In genomic region chr1:86976664-86977063, GRCh38 we compare ENCODE assay signal across 18 cellular contexts.
DNase-seq lines count a peak whose midpoint lies in the region; ATAC-seq, FAIRE-seq and TF ChIP-seq lines count a peak whose summit lies in the region.
"Had no signal": no experiment of that assay in that cellular context is flagged by ENCODE, and none has a peak within 500 bp of the region (broad histone marks: within the 10 kb centered on the region; RNA-seq: fewer than 3 reads in every experiment).

No MANE protein-coding gene starts in this region.

- FAIRE-seq in HepG2 (lab: Jason Lieb, UNC), result no peak
- FAIRE-seq: A549, GM19239, H1 had no signal

- TF ChIP-seq RAD21 in HepG2 (CRISPR knock-in tag; IDR thresholded peaks at IDR 0.05), result no peak

- no peak for TF ChIP-seq CTCF in HepG2 (CRISPR knock-in tag; IDR thresholded peaks at IDR 0.05)
- no peak for TF ChIP-seq CTCF in right lobe of liver (IDR thresholded peaks at IDR 0.05)
- TF ChIP-seq CTCF in neural crest cell (conservative IDR thresholded peaks at IDR 0.05), result no peak

- no peaks in the 10 kb centered on the region; a peak in 1 of 5 replicates for H3K27me3 ChIP-seq in HepG2 (ENCODE audit: control insufficient read depth in 1 of 2, insufficient read depth in 2 of 2, low read length in 2 of 2)
- no peaks in the 10 kb centered on the region for H3K27me3 ChIP-seq in right lobe of liver

- H3K36me3 Mint-ChIP-seq in neural crest cell (ENCODE audit: low read depth), result peaks cover 4% of the 10 kb centered on the region

- CTCF ChIA-PET in HepG2 (lab: Yijun Ruan, JAX; ENCODE audit: low intra/inter-chr PET ratio, low total read pairs), result no interaction called here

- no peaks in the 10 kb centered on the region for H3K36me3 ChIP-seq in HepG2 (replicated peaks in 1 of 2; ENCODE audit: control insufficient read depth in 1 of 2, insufficient read depth in 2 of 2, low read length in 2 of 2)
- no peaks in the 10 kb centered on the region for H3K36me3 ChIP-seq in right lobe of liver

- no peak overlapping the region for H3K27ac ChIP-seq in HepG2 (ENCODE audit: extremely low read length, insufficient read depth, low read length)
- H3K27ac ChIP-seq in right lobe of liver, result no peak overlapping the region
- H3K27ac ChIP-seq: 22Rv1, A549, C4-2B had no signal

- H3K9me3 Mint-ChIP-seq in neural crest cell, result no peaks in the 10 kb centered on the region
- H3K9me3 Mint-ChIP-seq: CD4-positive, alpha-beta T cell; H9 had no signal

- no peak overlapping the region for H3K9ac ChIP-seq in HepG2 (ENCODE audit: insufficient read depth, low read depth, low read length)

- no peak for TF ChIP-seq EP300 in HepG2 (IDR thresholded peaks at IDR 0.05; ENCODE audit: low read depth in 2 of 2, low read length in 2 of 2)
- no peak for TF ChIP-seq EP300 in HepG2 (CRISPR knock-in tag; IDR thresholded peaks at IDR 0.05; ENCODE audit: borderline replicate concordance)

- ATAC-seq in HepG2 (no peak), right lobe of liver (no peak), HG03139 (IDR thresholded peaks at IDR 0.05; ENCODE audit: unreplicated experiment) (no peak)
- ATAC-seq: A549 had no signal

- POLR2A ChIA-PET in HepG2 (lab: Yijun Ruan, JAX), result no interaction called here

- H2AFZ ChIP-seq in HepG2 (ENCODE audit: low read length), result no peak overlapping the region

- H3K4me3 ChIP-seq in HepG2 (replicated peaks in 1 of 3; ENCODE audit: insufficient read depth in 1 of 3, low read depth in 2 of 3, low read length in 3 of 3) (no peak overlapping the region), right lobe of liver (no peak overlapping the region)
- H3K4me3 ChIP-seq: A549 had no signal

- intact Hi-C loops in HepG2 (cut with micrococcal nuclease; ENCODE audit: unreplicated experiment) (no loop called here), right lobe of liver (cut with DNase I) (no loop called here)

- BruUV-seq in HepG2 (replicated peaks; lab: Mats Ljungman, UMichigan), result no TSS peak

- DNase-seq in DMS 273 (lab: John Stamatoyannopoulos, UW; ENCODE audit: unreplicated experiment) (peak; percentile 5), DMS 273 treated with DMSO at 0.1 percent for 48 hours (lab: John Stamatoyannopoulos, UW) (no peak), HepG2 (ENCODE audit: low spot score) (no peak), right lobe of liver (no peak), neural crest cell (ENCODE audit: low read depth, low spot score) (no peak)
- DNase-seq in activated CD8-positive, alpha-beta memory T cell treated with anti-CD3 and anti-CD28 coated beads, Interleukin-2, amount 50 U/mL, for 48 hours, result no peak
- DNase-seq: AML-193; Caco-2; CD4-positive, alpha-beta T cell; DMS79 treated with DMSO at 0.1 percent for 48 hours; GF-D8; H9 had no signal

- H3K4me2 ChIP-seq in HepG2 (ENCODE audit: low read depth, low read length), result no peak overlapping the region
- H3K4me2 ChIP-seq: A549 had no signal

- H3K27ac Mint-ChIP-seq in neural crest cell (ENCODE audit: unreplicated experiment), result peak overlapping the region; percentile 67
- H3K27ac Mint-ChIP-seq: CD4-positive, alpha-beta T cell had no signal

- in situ Hi-C loops in HepG2 (cut with HindIII; ENCODE audit: extremely low pct_ligation_motif_present, low pct_unique_long_range_greater_than_20kb), result no loop called here

- no peak overlapping the region for H3K4me3 Mint-ChIP-seq in neural crest cell
- H3K4me3 Mint-ChIP-seq: CD4-positive, alpha-beta T cell; H9 had no signal

- 0 out of 2 replicates have a peak, but pooled peaks cover 4% of the 10 kb centered on the region for H4K20me1 ChIP-seq in HepG2 (ENCODE audit: insufficient read depth, low read length)

- H3K79me2 ChIP-seq in HepG2 (ENCODE audit: insufficient read depth, low read length), result peaks cover 77% of the 10 kb centered on the region

- H3K4me1 ChIP-seq in HepG2 (ENCODE audit: insufficient read depth, low read length) (peaks cover 28% of the 10 kb centered on the region), right lobe of liver (peaks cover 0 to 3% (median 0%) of the 10 kb centered on the region in 4 donors)
- H3K4me1 ChIP-seq: Caco-2 had no signal

- H3K9me3 ChIP-seq in HepG2 (ENCODE audit: low read length) (no peaks in the 10 kb centered on the region), right lobe of liver (no peaks in the 10 kb centered on the region)
- H3K9me3 ChIP-seq: A549, Caco-2 had no signal

- no peaks in the 10 kb centered on the region for H3K27me3 Mint-ChIP-seq in neural crest cell (ENCODE audit: low read depth)
- H3K27me3 Mint-ChIP-seq: CD4-positive, alpha-beta T cell had no signal

- peaks cover 27% of the 10 kb centered on the region for H3K4me1 Mint-ChIP-seq in neural crest cell

- TF ChIP-seq POLR2A in HepG2 (IDR thresholded peaks at IDR 0.05; ENCODE audit: insufficient read depth in 1 of 2, low read depth in 2 of 2, low read length in 2 of 2), result no peak
- no peak for TF ChIP-seq POLR2A in right lobe of liver (IDR thresholded peaks at IDR 0.05)

TF ChIP-seq in HepG2, 621 proteins besides CTCF, POLR2A, EP300 and RAD21 (continues in another document):
- TF ChIP-seq ZBTB40 (IDR thresholded peaks at IDR 0.05) (no peak), ZBTB40 (CRISPR knock-in tag; IDR thresholded peaks at IDR 0.05) (no peak), ZNF770 (CRISPR knock-in tag; IDR thresholded peaks at IDR 0.05) (peak; percentile 30; the same call in 1 of the 2 replicates), ZNF121 (CRISPR knock-in tag; IDR thresholded peaks at IDR 0.05) (peak; percentile 77)
